ENCODE assay signal across 8 cellular contexts in genomic region chr3:50194128-50194902, GRCh38. TPM values are rescaled to one million over a fixed set of nuclear protein-coding genes. Genes with fewer than 3 reads are reported as not detected.
DNase-seq lines count a peak whose midpoint lies in the region; ATAC-seq and TF ChIP-seq lines count a peak whose summit lies in the region.

No MANE protein-coding gene starts in this region.

- peaks cover 5% of the 10 kb centered on the region for H3K27me3 ChIP-seq in endodermal cell (ENCODE audit: control insufficient read depth, insufficient read depth, low read length, poor library complexity, severe bottlenecking)

- no peak overlapping the region for H3K4me3 ChIP-seq in endodermal cell (ENCODE audit: low read length)

- no peaks in the 10 kb centered on the region for H3K4me1 ChIP-seq in endodermal cell (ENCODE audit: control insufficient read depth, insufficient read depth, low read length)

- 51 to 66% methylated on average over 43 to 70 of the region's 70 CpGs for WGBS in endodermal cell (ENCODE audit: insufficient coverage in 1 of 2, insufficient read length in 1 of 2), 2 experiments

- H3K4me3 Mint-ChIP-seq in endodermal cell (no peak overlapping the region), naive B cell (peak overlapping the region; percentile 7 to 76 (median 50))

- H3K9ac ChIP-seq in endodermal cell (ENCODE audit: extremely low read depth, low read length, poor library complexity, severe bottlenecking) = no peak overlapping the region

- H3K27me3 Mint-ChIP-seq in endodermal cell (ENCODE audit: insufficient read depth) (peaks cover 37% of the 10 kb centered on the region), naive B cell (peaks cover 0 to 50% (median 28%) of the 10 kb centered on the region in 3 donors)

- no peaks in the 10 kb centered on the region for H3K4me1 Mint-ChIP-seq in endodermal cell
- peaks cover 7 to 12% (median 9%) of the 10 kb centered on the region in 3 donors for H3K4me1 Mint-ChIP-seq in naive B cell

- no peaks in the 10 kb centered on the region for H3K36me3 ChIP-seq in endodermal cell (ENCODE audit: control insufficient read depth, insufficient read depth, low read length)

- no peaks in the 10 kb centered on the region for H3K36me3 Mint-ChIP-seq in endodermal cell (ENCODE audit: low read depth)
- no peaks in the 10 kb centered on the region for H3K36me3 Mint-ChIP-seq in naive B cell

- H3K9me3 Mint-ChIP-seq in endodermal cell (no peaks in the 10 kb centered on the region), naive B cell (no peaks in the 10 kb centered on the region)

- peak; percentile 89 for TF ChIP-seq CTCF in endodermal cell (conservative IDR thresholded peaks at IDR 0.05)

- H3K27ac ChIP-seq in endodermal cell (ENCODE audit: low read depth, low read length) = no peak overlapping the region

- peak; percentile 30 to 78 (median 68) for DNase-seq in NCI-H1417 (lab: John Stamatoyannopoulos, UW)
- no peak for DNase-seq in NCI-H1417 treated with DMSO at 0.1 percent for 48 hours (lab: John Stamatoyannopoulos, UW)
- peak; percentile 7 for DNase-seq in NCI-H226
- DNase-seq in activated CD8-positive, alpha-beta memory T cell treated with anti-CD3 and anti-CD28 coated beads for 48 hours (ENCODE audit: low read depth in 2 of 3, low spot score in 2 of 3) = peak; percentile 38 to 64 (median 58)
- DNase-seq in endodermal cell = peak; percentile 91
- peak; percentile 84 for DNase-seq in naive B cell
- peak; percentile 72 to 73 for DNase-seq in stimulated activated CD8-positive, alpha-beta memory T cell treated with anti-CD3 and anti-CD28 coated beads, Interleukin-7, amount 100 ng/mL, for 1 hour (ENCODE audit: low read depth in 2 of 2)

- ATAC-seq in naive B cell (ENCODE audit: low read depth in 2 of 2) = peak; percentile 83 to 87
- no peak for ATAC-seq in HG03342 (IDR thresholded peaks at IDR 0.05; ENCODE audit: unreplicated experiment)

- no peak overlapping the region for H3K27ac Mint-ChIP-seq in endodermal cell
- peak overlapping the region in 5 of 6 donors; percentile 47 to 93 (median 60) for H3K27ac Mint-ChIP-seq in naive B cell

- no peaks in the 10 kb centered on the region for H3K9me3 ChIP-seq in endodermal cell (ENCODE audit: control insufficient read depth, low read length)

RNA-seq across cellular contexts. Expression of gene GNAT1, which starts 2.9 kb away (rescaled TPM):
- 1 to 10 TPM in 1 of 2 donors, under 1 TPM in 1; 0.42 to 1.2 TPM for total RNA-seq in endodermal cell
- 0.11 TPM for polyA plus RNA-seq in endodermal cell (2013, experiment 1 of 2)
- polyA plus RNA-seq in endodermal cell (2013, experiment 2 of 2) = 0.12 TPM
- not detected for polyA plus RNA-seq in naive B cell (ENCODE audit: low read depth in 6 of 6)

RNA-seq across cellular contexts. Expression of gene SLC38A3, which starts 10.8 kb away (rescaled TPM):
- total RNA-seq in endodermal cell = 1 to 10 TPM; 1.5 to 1.9 TPM
- 4.4 TPM for polyA plus RNA-seq in endodermal cell (2013, experiment 1 of 2)
- polyA plus RNA-seq in endodermal cell (2013, experiment 2 of 2) = 4.3 TPM
- not detected for polyA plus RNA-seq in naive B cell (ENCODE audit: low read depth in 6 of 6)

RNA-seq across cellular contexts. Expression of gene SEMA3F, which starts 39.2 kb away (rescaled TPM):
- 10 to 100 TPM; 44.8 to 63.2 TPM for total RNA-seq in endodermal cell
- polyA plus RNA-seq in endodermal cell (2013, experiment 1 of 2) = 32.1 TPM
- polyA plus RNA-seq in endodermal cell (2013, experiment 2 of 2) = 33.4 TPM
- not detected for polyA plus RNA-seq in naive B cell (ENCODE audit: low read depth in 6 of 6)

RNA-seq across cellular contexts. Expression of gene GNAI2, which starts 41.7 kb away (rescaled TPM):
- total RNA-seq in endodermal cell = 100 to 1,000 TPM; 243 to 278 TPM
- polyA plus RNA-seq in endodermal cell (2013, experiment 1 of 2) = 454 TPM
- polyA plus RNA-seq in endodermal cell (2013, experiment 2 of 2) = 428 TPM
- polyA plus RNA-seq in naive B cell (ENCODE audit: low read depth in 6 of 6) = 100 to 1,000 TPM; 472 to 669 (median 550) TPM
